19 cellular contexts compared by ENCODE assay signal in genomic region chr17:45040459-45040858, GRCh38. TPM values are rescaled to one million over a fixed set of nuclear protein-coding genes. Genes with fewer than 3 reads are reported as not detected.
DNase-seq lines count a peak whose midpoint lies in the region; ATAC-seq and TF ChIP-seq lines count a peak whose summit lies in the region.
"Had no signal": no experiment of that assay in that cellular context is flagged by ENCODE, and none has a peak within 500 bp of the region (broad histone marks: within the 10 kb centered on the region; RNA-seq: fewer than 3 reads in every experiment).

No MANE protein-coding gene starts in this region.

- TF ChIP-seq CTCF in HEK293 (tag by site-specific recombination; IDR thresholded peaks at IDR 0.05), result no peak

- peak; percentile 4 for ATAC-seq in sciatic nerve
- ATAC-seq in T-cell (replicated peaks in 1 of 4), result no peak
- no peak for ATAC-seq in GM21423 (IDR thresholded peaks at IDR 0.05; ENCODE audit: unreplicated experiment)
- ATAC-seq: activated CD4-positive, CD25-positive, alpha-beta regulatory T cell treated with anti-CD3 and anti-CD28 coated beads, Interleukin-2, amount 50 U/mL, for 24 hours; Right ventricle myocardium inferior had no signal

- peaks cover 4% of the 10 kb centered on the region for H3K36me3 Mint-ChIP-seq in T-cell

- CTCF ChIA-PET in HEK293 (lab: Yijun Ruan, JAX), result interaction anchor here (0.8 to 1.2 kb wide), 2 partner anchors 21 to 59 kb away, joined by 4 read pairs; no protein-coding TSS in a partner anchor
- CTCF ChIA-PET in T-cell (lab: Charles Lee), result interaction anchor here in 1 of 2 donors (0.5 kb wide), 1 partner anchor 9 kb away, joined by 3 read pairs; no protein-coding TSS in a partner anchor

- H3K27ac ChIP-seq in HEK293 (ENCODE audit: extremely low read depth, low read depth, low read length), result 0 out of 2 replicates have a peak overlapping the region, but pooled peaks have one; percentile 1
- H3K27ac ChIP-seq: parathyroid adenoma, thoracic aorta had no signal

- DNase-seq in SK-MEL-5 (ENCODE audit: low read depth, low spot score) (peak; percentile 38), iPS DF 19.7 (ENCODE audit: low read depth, low spot score) (peak; percentile 83), sciatic nerve (ENCODE audit: low spot score) (no peak), T-cell (no peak), kidney glomerular epithelial cell (lab: John Stamatoyannopoulos, UW) (no peak)
- DNase-seq: anterior cingulate cortex; glutamatergic neuron; KG1; NCI-H1092 treated with DMSO at 0.1 percent for 48 hours; small intestine; stimulated activated CD4-positive, alpha-beta T cell treated with anti-CD3 and anti-CD28 coated beads, Interleukin-4, amount 100 ng/mL, for 4 hours; T-helper 2 cell had no signal

- no peak overlapping the region for H3K4me3 ChIP-seq in HEK293 (ENCODE audit: low read depth, low read length)
- H3K4me3 ChIP-seq: thoracic aorta had no signal

- no peaks in the 10 kb centered on the region for H3K9me3 Mint-ChIP-seq in T-cell
- H3K9me3 Mint-ChIP-seq: CD14-positive monocyte had no signal

- in situ Hi-C loops in SK-MEL-5 (cut with HindIII; ENCODE audit: low pct_unique_long_range_greater_than_20kb, low sequenced_read_pairs), result no loop called here

- no peaks in the 10 kb centered on the region for H3K9me3 ChIP-seq in HEK293 (ENCODE audit: control insufficient read depth, insufficient read depth, low read depth, low read length)
- H3K9me3 ChIP-seq: thoracic aorta had no signal

- peaks cover under 1 to 21% of the 10 kb centered on the region in 2 experiments; a peak in 2 of 3 replicates for H3K36me3 ChIP-seq in HEK293 (ENCODE audit: control insufficient read depth in 2 of 2, insufficient read depth in 1 of 2, low read length in 2 of 2)
- H3K36me3 ChIP-seq: thoracic aorta had no signal

- peaks cover 21 to 25% (median 24%) of the 10 kb centered on the region in 3 donors for H3K4me1 Mint-ChIP-seq in T-cell

- H3K27me3 Mint-ChIP-seq in T-cell, result no peaks in the 10 kb centered on the region

- POLR2A ChIA-PET in HEK293 (lab: Yijun Ruan, JAX), result interaction anchor here (0.6 to 1.2 kb wide), 2 partner anchors 9 to 23 kb away, joined by 4 to 7 read pairs; no protein-coding TSS in a partner anchor
- POLR2A ChIA-PET in T-cell (lab: Charles Lee), result interaction anchor here (0.6 kb wide), 2 partner anchors 9 to 10 kb away, joined by 4 read pairs; no protein-coding TSS in a partner anchor

- intact Hi-C loops in sciatic nerve (cut with DNase I), result no loop called here

- no peak overlapping the region for H3K4me3 Mint-ChIP-seq in T-cell
- H3K4me3 Mint-ChIP-seq: CD14-positive monocyte had no signal

- H3K4me1 ChIP-seq in HEK293 (ENCODE audit: control insufficient read depth, insufficient read depth, low read length), result peaks cover 9% of the 10 kb centered on the region; the same call in 1 of the 2 replicates

- no peak overlapping the region for H3K27ac Mint-ChIP-seq in T-cell

TF ChIP-seq in HEK293, 187 proteins besides CTCF, POLR2A, EP300 and RAD21:
- TF ChIP-seq ZBTB44 (tag by site-specific recombination; IDR thresholded peaks at IDR 0.05), result no peak
- TF ChIP-seq ZNF174 (tag by site-specific recombination; IDR thresholded peaks at IDR 0.05), result no peak
- TF ChIP-seq ZIC2 (tag by site-specific recombination; IDR thresholded peaks at IDR 0.05), result no peak
- peak; percentile 76 for TF ChIP-seq PRDM1 (tag by site-specific recombination; IDR thresholded peaks at IDR 0.05)
- TF ChIP-seq ZNF184 (tag by site-specific recombination; IDR thresholded peaks at IDR 0.05), result no peak

RNA-seq across cellular contexts. Expression of gene DCAKD, which starts 11.0 kb away (rescaled TPM):
- total RNA-seq in SK-MEL-5 (2014; rRNA removed; shearing (Covaris generic)), result 32.1 and 41.4 TPM in 2 replicates
- 46.2 and 51.5 TPM in 2 replicates for polyA plus RNA-seq in SK-MEL-5 (2015; cell fraction: cytosol; rRNA removed)
- polyA plus RNA-seq in SK-MEL-5 (2015; cell fraction: nucleus; rRNA removed), result 22.3 and 26.7 TPM in 2 replicates
- 40.9 TPM for total RNA-seq in sciatic nerve
- 10 to 100 TPM; 18.7 to 40.7 (median 29.7) TPM for total RNA-seq in T-cell

RNA-seq across cellular contexts. Expression of gene NMT1, which starts 20.7 kb away (rescaled TPM):
- 71.5 and 78.0 TPM in 2 replicates for total RNA-seq in SK-MEL-5 (2014; rRNA removed; shearing (Covaris generic))
- polyA plus RNA-seq in SK-MEL-5 (2015; cell fraction: cytosol; rRNA removed), result 71.8 and 85.7 TPM in 2 replicates
- polyA plus RNA-seq in SK-MEL-5 (2015; cell fraction: nucleus; rRNA removed), result 61.5 and 64.3 TPM in 2 replicates
- total RNA-seq in sciatic nerve (98.4 TPM), T-cell (100 to 1,000 TPM in 3 of 5 donors, 10 to 100 TPM in 2; 79.5 to 139 (median 125) TPM)

Comparison
In these comparisons a context has a peak if more than half of its experiments do, and no peak if none do; other contexts are left out.
1. DNase-seq: peak in SK-MEL-5 (single experiment) and iPS DF 19.7 (single experiment); none in sciatic nerve (single experiment), T-cell (0 of 34) and kidney glomerular epithelial cell (single experiment).